Comparison of ENCODE assay signal across 8 cellular contexts in genomic region chr11:99015634-99016454, GRCh38. TPM values are rescaled to one million over a fixed set of nuclear protein-coding genes. Genes with fewer than 3 reads are reported as not detected.
DNase-seq lines count a peak whose midpoint lies in the region; ATAC-seq and TF ChIP-seq lines count a peak whose summit lies in the region.

No MANE protein-coding gene starts in this region.

- H3K27me3 ChIP-seq in DND-41 (ENCODE audit: insufficient read depth, low read length, poor library complexity) = no peaks in the 10 kb centered on the region
- H3K27me3 ChIP-seq in Karpas-422 (ENCODE audit: low read length) = no peaks in the 10 kb centered on the region

- H3K4me3 ChIP-seq in DND-41 (ENCODE audit: low read depth in 1 of 2, low read length in 2 of 2) (no peak overlapping the region), Karpas-422 (ENCODE audit: low read length) (no peak overlapping the region)

- peak; percentile 90 for TF ChIP-seq CTCF in DND-41 (IDR thresholded peaks at IDR 0.05; ENCODE audit: borderline replicate concordance, extremely low read depth, low read length, poor library complexity, severe bottlenecking)

- H3K27ac ChIP-seq in DND-41 (ENCODE audit: low read length) (no peak overlapping the region), Karpas-422 (ENCODE audit: low read length) (no peak overlapping the region)

- H3K36me3 ChIP-seq in DND-41 (ENCODE audit: insufficient read depth, low read length) (no peaks in the 10 kb centered on the region), Karpas-422 (ENCODE audit: insufficient read depth, low read length) (no peaks in the 10 kb centered on the region)

- H3K9ac ChIP-seq in DND-41 (ENCODE audit: low read depth, low read length) (no peak overlapping the region), Karpas-422 (ENCODE audit: low read length) (no peak overlapping the region)

- H4K20me1 ChIP-seq in DND-41 (ENCODE audit: insufficient read depth, low read length) (no peaks in the 10 kb centered on the region), Karpas-422 (ENCODE audit: insufficient read depth, low read depth, low read length) (no peaks in the 10 kb centered on the region)

- ATAC-seq in DND-41 (ENCODE audit: insufficient read depth, low read depth) = peak; percentile 45; the same call in 2 of the 3 replicates
- ATAC-seq in GM21360 (IDR thresholded peaks at IDR 0.05; ENCODE audit: unreplicated experiment) = peak; percentile 60

- H3K4me1 ChIP-seq in DND-41 (ENCODE audit: insufficient read depth, low read length) (no peaks in the 10 kb centered on the region), Karpas-422 (ENCODE audit: low read length) (no peaks in the 10 kb centered on the region)

- DNase-seq in DND-41 = no peak
- peak; percentile 92 for DNase-seq in Karpas-422
- DNase-seq in SK-N-DZ (ENCODE audit: low spot score) = peak; percentile 47
- peak; percentile 21 for DNase-seq in fibroblast of the conjunctiva (ENCODE audit: low read depth)
- DNase-seq in renal cortical epithelial cell (ENCODE audit: low read depth) = peak; percentile 58
- DNase-seq in activated naive CD4-positive, alpha-beta T cell (lab: John Stamatoyannopoulos, UW) = no peak
- DNase-seq in NCI-H1048 (lab: John Stamatoyannopoulos, UW) = no peak

- no peaks in the 10 kb centered on the region for H3K9me2 ChIP-seq in Karpas-422 (replicated peaks; ENCODE audit: insufficient read depth, low read length)

- no peaks in the 10 kb centered on the region for H3K79me2 ChIP-seq in DND-41 (ENCODE audit: insufficient read depth, low read length)
- no peaks in the 10 kb centered on the region for H3K79me2 ChIP-seq in Karpas-422 (ENCODE audit: low read length)

- H2AFZ ChIP-seq in DND-41 (ENCODE audit: low read depth, low read length) (no peak overlapping the region), Karpas-422 (ENCODE audit: low read length) (no peak overlapping the region)

- H3K9me3 ChIP-seq in DND-41 (ENCODE audit: insufficient read depth, low read length, severe bottlenecking) (no peaks in the 10 kb centered on the region), Karpas-422 (ENCODE audit: low read length) (peaks cover 19% of the 10 kb centered on the region)

- no peak overlapping the region for H3K4me2 ChIP-seq in DND-41 (ENCODE audit: insufficient read depth, low read length)
- H3K4me2 ChIP-seq in Karpas-422 (ENCODE audit: low read depth, low read length, poor library complexity, severe bottlenecking) = no peak overlapping the region

RNA-seq across cellular contexts. Expression of gene CNTN5, which starts 4.9 kb away (rescaled TPM):
- not detected in 2 replicates for total RNA-seq in Karpas-422 (2014; rRNA removed; shearing (Covaris generic); ENCODE audit: low replicate concordance)
- 4.4 and 4.6 TPM in 2 replicates for polyA plus RNA-seq in SK-N-DZ (2014; cell fraction: cytosol; rRNA removed)
- polyA plus RNA-seq in SK-N-DZ (2014; cell fraction: nucleus; rRNA removed) = 5.2 and 6.3 TPM in 2 replicates
- total RNA-seq in renal cortical epithelial cell = under 0.01 and 0.10 TPM in 2 replicates

Comparison
In these comparisons a context has a peak if more than half of its experiments do, and no peak if none do; other contexts are left out.
1. DNase-seq: peak in Karpas-422 (single experiment), SK-N-DZ (single experiment), fibroblast of the conjunctiva (single experiment) and renal cortical epithelial cell (single experiment); none in DND-41 (single experiment), activated naive CD4-positive, alpha-beta T cell (0 of 4) and NCI-H1048 (single experiment).